ENCODE assay signal across 8 cellular contexts in genomic region chrX:70133303-70134115, GRCh38. TPM values are rescaled to one million over a fixed set of nuclear protein-coding genes. Genes with fewer than 3 reads are reported as not detected.
DNase-seq lines count a peak whose midpoint lies in the region; ATAC-seq and TF ChIP-seq lines count a peak whose summit lies in the region.

Gene IGBP1 (plus strand): TSS chrX:70133447. CDS start chrX:70133948, 501 bp downstream.

- H3K23ac ChIP-seq in IMR-90 (ENCODE audit: low read depth, low read length): peak within 1 kb of the TSS; percentile 41

- no peaks in the 10 kb centered on the region for H3K27me3 ChIP-seq in IMR-90 (ENCODE audit: control insufficient read depth, insufficient read depth, low read length)
- no peaks in the 10 kb centered on the region for H3K27me3 ChIP-seq in mucosa of rectum (ENCODE audit: control insufficient read depth in 2 of 2, insufficient read depth in 2 of 2, low read length in 2 of 2)

- TF ChIP-seq CTCF in IMR-90 (conservative IDR thresholded peaks at IDR 0.05; ENCODE audit: low read depth, low read length) (peak; percentile 65), epithelial cell of proximal tubule (conservative IDR thresholded peaks at IDR 0.05; ENCODE audit: low read depth, low read length) (peak; percentile 68)

- peak within 1 kb of the TSS; percentile 94 for H3K9ac ChIP-seq in IMR-90 (ENCODE audit: low read depth, low read length)
- H3K9ac ChIP-seq in mucosa of rectum (ENCODE audit: low read depth in 1 of 2, low read length in 2 of 2): peak within 1 kb of the TSS; percentile 77 to 90

- peak within 1 kb of the TSS; percentile 68 for H2BK5ac ChIP-seq in IMR-90 (ENCODE audit: low read depth, low read length, poor library complexity, severe bottlenecking)

- intact Hi-C loops in IMR-90 (cut with micrococcal nuclease): loop anchor here (1.0 to 5.0 kb wide), 3 partner anchors 129 to 301 kb away; partner anchors contain the start of gene KIF4A

- H3K4me1 ChIP-seq in IMR-90 (ENCODE audit: control insufficient read depth, insufficient read depth, low read length) (no peaks in the 10 kb centered on the region), mucosa of rectum (ENCODE audit: control insufficient read depth in 2 of 2, insufficient read depth in 2 of 2, low read length in 2 of 2) (peaks cover 5 to 11% of the 10 kb centered on the region in 2 donors)

- H3K14ac ChIP-seq in IMR-90 (replicated peaks; ENCODE audit: low read depth, low read length): peak within 1 kb of the TSS; percentile 64

- peak; percentile 18; the same call in 1 of the 2 replicates for TF ChIP-seq RAD21 in IMR-90 (IDR thresholded peaks at IDR 0.05; ENCODE audit: low read length)

- POLR2A ChIA-PET in IMR-90 (lab: Charles Lee; ENCODE audit: unreplicated experiment): interaction anchor here (0.6 to 1.4 kb wide), 2 partner anchors 35 to 688 kb away, joined by 3 read pairs; no protein-coding TSS in a partner anchor

- H2AK5ac ChIP-seq in IMR-90 (ENCODE audit: low read depth, low read length): 0 out of 2 replicates have a peak within 1 kb of the TSS, but pooled peaks have one; percentile 32

- no peak within 1 kb of the TSS for H2BK20ac ChIP-seq in IMR-90 (ENCODE audit: low read depth, low read length)

- H3K36me3 ChIP-seq in IMR-90 (ENCODE audit: control insufficient read depth, insufficient read depth, low read length): peaks cover 1% of the 10 kb centered on the region; the same call in 1 of the 2 replicates
- peaks cover 0 to 3% of the 10 kb centered on the region in 2 donors for H3K36me3 ChIP-seq in mucosa of rectum (ENCODE audit: control insufficient read depth in 2 of 2, insufficient read depth in 2 of 2, low read length in 2 of 2)

- H3K4me2 ChIP-seq in IMR-90 (ENCODE audit: low read depth, low read length): peak within 1 kb of the TSS; percentile 80

- in situ Hi-C loops in IMR-90 (cut with MboI; ENCODE audit: low sequenced_read_pairs): no loop called here

- ATAC-seq in GM21528 (IDR thresholded peaks at IDR 0.05; ENCODE audit: low FRiP score, unreplicated experiment) (peak; percentile 94), IMR-90 (ENCODE audit: low read depth) (peak; percentile 88)

- DNase-seq in DMS153 (lab: John Stamatoyannopoulos, UW) (peak; percentile 89), IMR-90 (peak; percentile 83), OCI-M2 (lab: John Stamatoyannopoulos, UW; ENCODE audit: unreplicated experiment) (peak; percentile 59), activated T-cell treated with anti-CD3 and anti-CD28 coated beads for 4 hours (peak; percentile 56), epithelial cell of proximal tubule (ENCODE audit: low read depth) (no peak)
- DNase-seq in stimulated activated CD8-positive, alpha-beta memory T cell treated with anti-CD3 and anti-CD28 coated beads, Interleukin-4, amount 100 ng/mL, for 48 hours: peak; percentile 77

- CTCF ChIA-PET in IMR-90 (lab: Yijun Ruan, JAX): interaction anchor here (0.5 to 1.0 kb wide), 7 partner anchors 14 to 1093 kb away, joined by 3 to 4 read pairs (median 3); no protein-coding TSS in a partner anchor

- H3K4me3 ChIP-seq in IMR-90 (ENCODE audit: insufficient read depth, low read depth, low read length): peak within 1 kb of the TSS; percentile 83
- H3K4me3 ChIP-seq in epithelial cell of proximal tubule (ENCODE audit: low read depth, low read length): peak within 1 kb of the TSS; percentile 74
- H3K4me3 ChIP-seq in mucosa of rectum (ENCODE audit: low read length in 2 of 2): peak within 1 kb of the TSS; percentile 72 to 97

- H2AK9ac ChIP-seq in IMR-90 (replicated peaks; ENCODE audit: low read depth, low read length, poor library complexity): no peak within 1 kb of the TSS

- H3K27ac ChIP-seq in IMR-90 (ENCODE audit: insufficient read depth, low read length) (peak within 1 kb of the TSS; percentile 92), mucosa of rectum (ENCODE audit: low read depth in 2 of 2, low read length in 2 of 2) (peak within 1 kb of the TSS; percentile 84)

- dilution Hi-C loops in IMR-90 (cut with HindIII; ENCODE audit: low sequenced_read_pairs, unreplicated experiment): no loop called here

- no peaks in the 10 kb centered on the region; the same call in 1 of the 2 replicates for H4K20me1 ChIP-seq in IMR-90 (ENCODE audit: insufficient read depth, low read length)

- no TSS peak for BruUV-seq in IMR-90 (replicated peaks; lab: Mats Ljungman, UMichigan)

- no peaks in the 10 kb centered on the region for H3K9me1 ChIP-seq in IMR-90 (ENCODE audit: insufficient read depth, low read length)

- H2AFZ ChIP-seq in IMR-90 (replicated peaks; ENCODE audit: low read length, poor library complexity): peak within 1 kb of the TSS; percentile 87

- peak; percentile 75 for TF ChIP-seq POLR2A in IMR-90 (IDR thresholded peaks at IDR 0.05; ENCODE audit: low read depth, low read length)

- peak within 1 kb of the TSS; percentile 78 for H4K5ac ChIP-seq in IMR-90 (ENCODE audit: low read depth, low read length)

- peak within 1 kb of the TSS; percentile 77 for H3K4ac ChIP-seq in IMR-90 (ENCODE audit: low read depth, low read length)

- peak within 1 kb of the TSS; percentile 89 to 93 for H4K8ac ChIP-seq in IMR-90 (ENCODE audit: low read depth in 2 of 2, low read length in 2 of 2)

- H2BK120ac ChIP-seq in IMR-90 (ENCODE audit: low read depth, low read length): no peak within 1 kb of the TSS; the same call in 1 of the 2 replicates

- H3K18ac ChIP-seq in IMR-90 (ENCODE audit: low read depth, low read length): peak within 1 kb of the TSS; percentile 47; the same call in 1 of the 2 replicates

- no peaks in the 10 kb centered on the region for H3K9me3 ChIP-seq in IMR-90 (ENCODE audit: control insufficient read depth, insufficient read depth, low read length)
- H3K9me3 ChIP-seq in mucosa of rectum (ENCODE audit: control insufficient read depth in 2 of 2, low read length in 2 of 2): no peaks in the 10 kb centered on the region

- H3K56ac ChIP-seq in IMR-90 (ENCODE audit: extremely low read depth, insufficient read depth, low read length): peak within 1 kb of the TSS; percentile 66; the same call in 1 of the 2 replicates

- H3K79me1 ChIP-seq in IMR-90 (ENCODE audit: low read depth in 1 of 2, low read length in 2 of 2): peaks cover 5 to 18% of the 10 kb centered on the region in 2 experiments; a peak in 2 of 4 replicates

- no peak within 1 kb of the TSS for H2BK15ac ChIP-seq in IMR-90 (ENCODE audit: low read depth, low read length)

- peak within 1 kb of the TSS; percentile 39; the same call in 1 of the 2 replicates for H4K91ac ChIP-seq in IMR-90 (ENCODE audit: insufficient read depth, low read depth, low read length)

- WGBS in IMR-90 (ENCODE audit: extremely low coverage in 2 of 2, insufficient read length in 1 of 2), 2 experiments: 33% methylated on average over 31 of the region's 59 CpGs; no CpG with 5 or more reads in 1 of the 2 experiments

TF ChIP-seq in IMR-90, 13 proteins besides CTCF, POLR2A, EP300 and RAD21:
- TF ChIP-seq MXI1 (IDR thresholded peaks at IDR 0.05; ENCODE audit: borderline replicate concordance, low read depth, low read length): peak; percentile 52; the same call in 1 of the 2 replicates
- no peak for TF ChIP-seq FOS (IDR thresholded peaks at IDR 0.05; ENCODE audit: low read depth, low read length)
- no peak for TF ChIP-seq ELK1 (IDR thresholded peaks at IDR 0.05; ENCODE audit: borderline replicate concordance, low read depth, low read length)
- peak; percentile 19; the same call in 1 of the 2 replicates for TF ChIP-seq SMC3 (IDR thresholded peaks at IDR 0.05; ENCODE audit: low read depth, low read length)
- no peak for TF ChIP-seq CHD1 (IDR thresholded peaks at IDR 0.05; ENCODE audit: low read depth, low read length)
- no peak for TF ChIP-seq MAFK (IDR thresholded peaks at IDR 0.05; ENCODE audit: low read depth, low read length)
- no peak for TF ChIP-seq CEBPB (IDR thresholded peaks at IDR 0.05; ENCODE audit: low read depth, low read length)
- TF ChIP-seq NFE2L2 (IDR thresholded peaks at IDR 0.05; ENCODE audit: low read depth, low read length): no peak
- TF ChIP-seq USF2 (IDR thresholded peaks at IDR 0.05; ENCODE audit: low read depth, low read length): no peak
- no peak for TF ChIP-seq RFX5 (IDR thresholded peaks at IDR 0.05; ENCODE audit: low read depth, low read length)
- no peak; the same call in 1 of the 2 replicates for TF ChIP-seq MAZ (IDR thresholded peaks at IDR 0.05; ENCODE audit: borderline replicate concordance, low read depth, low read length)
- TF ChIP-seq BHLHE40 (IDR thresholded peaks at IDR 0.05; ENCODE audit: low read depth, low read length): no peak
- TF ChIP-seq RCOR1 (IDR thresholded peaks at IDR 0.05; ENCODE audit: insufficient replicate concordance, low read length): no peak

RNA-seq across cellular contexts. Expression of gene IGBP1, which starts in this region (rescaled TPM):
- 75.3 and 87.1 TPM in 2 replicates for total RNA-seq in IMR-90 (2012; rRNA removed)
- polyA plus RNA-seq in IMR-90 (2012; rRNA removed): 48.2 and 51.8 TPM in 2 replicates
- polyA plus RNA-seq in IMR-90 (2012; cell fraction: cytosol; rRNA removed): 17.9 and 28.5 TPM in 2 replicates
- polyA plus RNA-seq in IMR-90 (2012; cell fraction: nucleus; rRNA removed; ENCODE audit: low replicate concordance): 7.0 and 26.5 TPM in 2 replicates
- 43.0 and 62.2 TPM in 2 replicates for total RNA-seq in epithelial cell of proximal tubule
